ENCODE assay signal across 20 cellular contexts in genomic region chr2:134235771-134236170, GRCh38. TPM values are rescaled to one million over a fixed set of nuclear protein-coding genes. Genes with fewer than 3 reads are reported as not detected.
A peak's percentile ranks its signal among the peaks of the same experiment; 100 is the strongest.
DNase-seq lines count a peak whose midpoint lies in the region; ATAC-seq, FAIRE-seq and TF ChIP-seq lines count a peak whose summit lies in the region.
"Had no signal": no experiment of that assay in that cellular context is flagged by ENCODE, and none has a peak within 500 bp of the region (broad histone marks: within the 10 kb centered on the region; RNA-seq: fewer than 3 reads in every experiment).

No MANE protein-coding gene starts in this region.

- no peak for TF ChIP-seq CTCF in astrocyte (IDR thresholded peaks at IDR 0.05; ENCODE audit: insufficient read depth, low read depth, low read length)
- no peak for TF ChIP-seq CTCF in omental fat pad (IDR thresholded peaks at IDR 0.05)
- TF ChIP-seq CTCF in A673 (conservative IDR thresholded peaks at IDR 0.05; ENCODE audit: low read depth, low read length) = no peak

- intact Hi-C loops in naive thymus-derived CD4-positive, alpha-beta T cell (cut with micrococcal nuclease) = no loop called here
- intact Hi-C loops in A673 (cut with micrococcal nuclease; ENCODE audit: unreplicated experiment) = no loop called here

- H3K27ac ChIP-seq in BLaER1 (peak overlapping the region; percentile 83), astrocyte (ENCODE audit: low read depth, low read length) (no peak overlapping the region), A673 (ENCODE audit: low read depth, low read length, poor library complexity, severe bottlenecking) (no peak overlapping the region)
- no peak overlapping the region for H3K27ac ChIP-seq in naive thymus-derived CD4-positive, alpha-beta T cell (ENCODE audit: low read depth, low read length)
- H3K27ac ChIP-seq: breast epithelium, hepatocyte had no signal

- H3K4me3 Mint-ChIP-seq in astrocyte (ENCODE audit: unreplicated experiment) = peak overlapping the region; percentile 50
- peak overlapping the region in 5 of 10 donors; percentile 13 to 56 (median 18) for H3K4me3 Mint-ChIP-seq in naive thymus-derived CD4-positive, alpha-beta T cell
- H3K4me3 Mint-ChIP-seq: H9 had no signal

- peak overlapping the region; percentile 77 for H3K4me2 ChIP-seq in BLaER1
- H3K4me2 ChIP-seq in astrocyte (ENCODE audit: low read length) = peak overlapping the region; percentile 47

- peak overlapping the region; percentile 93 for H3K27ac Mint-ChIP-seq in astrocyte (ENCODE audit: unreplicated experiment)
- H3K27ac Mint-ChIP-seq in naive thymus-derived CD4-positive, alpha-beta T cell = peak overlapping the region in 6 of 9 donors; percentile 5 to 75 (median 64)
- H3K27ac Mint-ChIP-seq: H9 had no signal

- ATAC-seq in naive thymus-derived CD4-positive, alpha-beta T cell = no peak
- ATAC-seq in GM21515 (IDR thresholded peaks at IDR 0.05; ENCODE audit: unreplicated experiment) (no peak), omental fat pad (ENCODE audit: low FRiP score) (no peak)
- ATAC-seq: left colon had no signal

- H3K9ac ChIP-seq in BLaER1 (no peak overlapping the region), astrocyte (ENCODE audit: low read length) (no peak overlapping the region)

- H4K20me1 ChIP-seq in BLaER1 (peaks cover 7% of the 10 kb centered on the region; the same call in 1 of the 2 replicates), astrocyte (ENCODE audit: insufficient read depth, low read length) (no peaks in the 10 kb centered on the region)

- FAIRE-seq in astrocyte (lab: Jason Lieb, UNC) = peak; percentile 9
- FAIRE-seq: GM12891 had no signal

- H3K4me1 ChIP-seq in BLaER1 (peaks cover 100% of the 10 kb centered on the region), astrocyte (ENCODE audit: insufficient read depth, low read length) (peaks cover 33% of the 10 kb centered on the region), A673 (ENCODE audit: insufficient read depth, low read length, poor library complexity, severe bottlenecking) (no peaks in the 10 kb centered on the region)
- H3K4me1 ChIP-seq in naive thymus-derived CD4-positive, alpha-beta T cell (ENCODE audit: control insufficient read depth in 2 of 2, insufficient read depth in 2 of 2, low read length in 2 of 2) = peaks cover 54 to 59% of the 10 kb centered on the region in 2 donors
- H3K4me1 ChIP-seq: breast epithelium had no signal

- no peaks in the 10 kb centered on the region for H3K79me2 ChIP-seq in astrocyte (ENCODE audit: insufficient read depth, low read length)

- no peak overlapping the region for H2AFZ ChIP-seq in astrocyte (ENCODE audit: low read depth, low read length)
- H2AFZ ChIP-seq: hepatocyte had no signal

- peaks cover 62% of the 10 kb centered on the region for H3K4me1 Mint-ChIP-seq in astrocyte (ENCODE audit: low read depth, unreplicated experiment)
- peaks cover 61 to 87% (median 76%) of the 10 kb centered on the region in 7 donors for H3K4me1 Mint-ChIP-seq in naive thymus-derived CD4-positive, alpha-beta T cell

- H3K9me3 Mint-ChIP-seq in astrocyte (ENCODE audit: unreplicated experiment) = no peaks in the 10 kb centered on the region
- H3K9me3 Mint-ChIP-seq in naive thymus-derived CD4-positive, alpha-beta T cell = peaks cover 0 to 6% (median 1%) of the 10 kb centered on the region in 11 donors
- H3K9me3 Mint-ChIP-seq: H9 had no signal

- POLR2A ChIA-PET in naive thymus-derived CD4-positive, alpha-beta T cell (lab: Charles Lee) = interaction anchor here (0.6 to 1.6 kb wide), 3 partner anchors 10 to 22 kb away, joined by 3 to 6 read pairs (median 3); no protein-coding TSS in a partner anchor
- POLR2A ChIA-PET in A673 (lab: Charles Lee; ENCODE audit: low non-redundant PET) = no interaction called here

- H3K9me3 ChIP-seq in BLaER1 (no peaks in the 10 kb centered on the region), astrocyte (ENCODE audit: insufficient read depth, low read depth, low read length) (no peaks in the 10 kb centered on the region), A673 (ENCODE audit: low read depth, low read length, poor library complexity, severe bottlenecking) (no peaks in the 10 kb centered on the region)
- H3K9me3 ChIP-seq in naive thymus-derived CD4-positive, alpha-beta T cell (ENCODE audit: control insufficient read depth in 2 of 3, low read length in 3 of 3) = no peaks in the 10 kb centered on the region
- H3K9me3 ChIP-seq: breast epithelium had no signal

- no peaks in the 10 kb centered on the region for H3K27me3 Mint-ChIP-seq in astrocyte (ENCODE audit: low read depth, unreplicated experiment)
- H3K27me3 Mint-ChIP-seq in naive thymus-derived CD4-positive, alpha-beta T cell = no peaks in the 10 kb centered on the region

- H3K4me3 ChIP-seq in BLaER1 (no peak overlapping the region), astrocyte (ENCODE audit: insufficient read depth, low read depth, low read length) (no peak overlapping the region), A673 (ENCODE audit: low read depth, low read length, poor library complexity, severe bottlenecking) (no peak overlapping the region)
- no peak overlapping the region for H3K4me3 ChIP-seq in naive thymus-derived CD4-positive, alpha-beta T cell (ENCODE audit: low read length)
- H3K4me3 ChIP-seq: breast epithelium, hepatocyte had no signal

- H3K36me3 ChIP-seq in BLaER1 (peaks cover 22% of the 10 kb centered on the region; the same call in 1 of the 2 replicates), astrocyte (ENCODE audit: insufficient read depth, low read length) (no peaks in the 10 kb centered on the region), A673 (ENCODE audit: insufficient read depth, low read length, poor library complexity, severe bottlenecking) (no peaks in the 10 kb centered on the region)
- no peaks in the 10 kb centered on the region for H3K36me3 ChIP-seq in naive thymus-derived CD4-positive, alpha-beta T cell (ENCODE audit: control insufficient read depth in 2 of 3, insufficient read depth in 3 of 3, low read length in 3 of 3)
- H3K36me3 ChIP-seq: breast epithelium had no signal

- H3K36me3 Mint-ChIP-seq in astrocyte (ENCODE audit: low read depth, unreplicated experiment) = no peaks in the 10 kb centered on the region
- H3K36me3 Mint-ChIP-seq in naive thymus-derived CD4-positive, alpha-beta T cell = peaks cover 0 to 19% (median 0%) of the 10 kb centered on the region in 5 donors

- DNase-seq in ELR (ENCODE audit: low read depth) = peak; percentile 17
- DNase-seq in astrocyte (ENCODE audit: low read depth) = peak; percentile 47
- DNase-seq in naive thymus-derived CD4-positive, alpha-beta T cell = no peak
- no peak for DNase-seq in Ammon's horn (ENCODE audit: low spot score)
- DNase-seq in omental fat pad (ENCODE audit: low spot score) = no peak
- DNase-seq in A673 (ENCODE audit: low spot score) = no peak
- DNase-seq: activated CD8-positive, alpha-beta memory T cell treated with anti-CD3 and anti-CD28 coated beads for 24 hours; activated gamma-delta T cell; C1 segment of cervical spinal cord; DND-41; H9; left colon; MV-4-11; NCI-H2029 treated with DMSO at 0.1 percent for 48 hours; NCI-H524 treated with DMSO at 0.1 percent for 48 hours had no signal

- CTCF ChIA-PET in naive thymus-derived CD4-positive, alpha-beta T cell (lab: Charles Lee) = interaction anchor here (1.6 to 2.8 kb wide), 2 partner anchors 8 to 10 kb away, joined by 5 to 13 read pairs; no protein-coding TSS in a partner anchor
- CTCF ChIA-PET in A673 (lab: Charles Lee) = no interaction called here

- no peaks in the 10 kb centered on the region for H3K27me3 ChIP-seq in BLaER1
- no peaks in the 10 kb centered on the region for H3K27me3 ChIP-seq in astrocyte (ENCODE audit: insufficient read depth, low read length)
- H3K27me3 ChIP-seq in naive thymus-derived CD4-positive, alpha-beta T cell (ENCODE audit: control insufficient read depth in 2 of 2, insufficient read depth in 2 of 2, low read length in 2 of 2) = no peaks in the 10 kb centered on the region
- no peaks in the 10 kb centered on the region for H3K27me3 ChIP-seq in A673 (replicated peaks; ENCODE audit: insufficient read depth, low read depth, low read length, poor library complexity)
- H3K27me3 ChIP-seq: breast epithelium, hepatocyte had no signal

- no TSS peak for BruUV-seq in A673 (replicated peaks; lab: Mats Ljungman, UMichigan)

RNA-seq across cellular contexts. Expression of gene MGAT5, which starts 18.1 kb away (rescaled TPM):
- total RNA-seq in astrocyte (78.6 and 80.2 TPM in 2 replicates), omental fat pad (10 to 100 TPM; 28.3 to 52.3 (median 40.4) TPM), A673 (2021) (11.0 and 14.0 TPM in 2 replicates)
- total RNA-seq in naive thymus-derived CD4-positive, alpha-beta T cell = 10 to 100 TPM; 35.5 to 48.0 (median 40.3) TPM
- 1 to 10 TPM; 5.3 to 8.5 TPM for polyA plus RNA-seq in naive thymus-derived CD4-positive, alpha-beta T cell

Comparison
In these comparisons a context has a peak if more than half of its experiments do, and no peak if none do; other contexts are left out.
1. DNase-seq: peak in ELR (single experiment) and astrocyte (single experiment); none in naive thymus-derived CD4-positive, alpha-beta T cell (0 of 9), Ammon's horn (single experiment), omental fat pad (single experiment) and A673 (single experiment).